15 cellular contexts compared by ENCODE assay signal in the genomic region with DNA sequence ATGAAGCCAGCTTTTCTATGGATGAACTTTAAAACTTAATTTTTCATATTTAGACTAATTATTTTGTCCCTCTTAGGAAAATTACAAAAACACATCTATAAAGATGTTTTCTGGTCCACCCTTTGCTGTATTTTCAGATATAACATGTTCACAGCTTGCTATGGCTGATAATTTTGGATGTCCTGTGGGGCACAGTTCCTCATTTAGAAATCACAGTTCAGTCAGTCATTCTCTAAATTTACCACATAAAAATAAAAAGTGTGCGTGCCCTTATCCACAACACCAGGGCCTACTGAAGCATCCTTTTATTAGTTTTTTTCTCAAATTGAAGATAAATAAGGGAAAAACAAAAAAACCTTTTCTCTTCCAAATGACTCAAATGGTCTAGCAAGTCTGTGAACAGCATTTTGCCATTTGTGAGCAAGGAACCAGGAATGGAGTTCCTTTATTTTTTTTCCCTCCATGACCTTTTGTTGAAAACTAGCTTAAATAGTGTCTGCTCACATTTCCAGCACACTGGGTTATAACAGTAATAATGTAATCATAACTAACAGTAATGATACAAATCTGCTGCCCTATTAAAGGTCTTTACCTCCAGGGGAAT.
DNase-seq lines count a peak whose midpoint lies in the region; ATAC-seq, FAIRE-seq and TF ChIP-seq lines count a peak whose summit lies in the region.
"Had no signal": no experiment of that assay in that cellular context is flagged by ENCODE, and none has a peak within 500 bp of the region (broad histone marks: within the 10 kb centered on the region; RNA-seq: fewer than 3 reads in every experiment).

No MANE protein-coding gene starts in this region.

- H3K36me3 Mint-ChIP-seq in activated T-helper 17 cell treated with anti-CD3 and anti-CD28 coated beads, Interleukin-2, amount 50 U/mL, for 72 hours (ENCODE audit: low read depth): peaks cover 43% of the 10 kb centered on the region

- H3K9me3 ChIP-seq in A549 (peaks cover 4% of the 10 kb centered on the region; the same call in 1 of the 3 replicates), left lung (no peaks in the 10 kb centered on the region)

- peak overlapping the region; percentile 16; the same call in 1 of the 3 replicates for H3K4me3 ChIP-seq in A549
- H3K4me3 ChIP-seq in left lung: no peak overlapping the region

- H3K9me3 Mint-ChIP-seq in activated T-helper 17 cell treated with anti-CD3 and anti-CD28 coated beads, Interleukin-2, amount 50 U/mL, for 72 hours: no peaks in the 10 kb centered on the region
- H3K9me3 Mint-ChIP-seq: activated naive CD4-positive, alpha-beta T cell treated with anti-CD3 and anti-CD28 coated beads, Interleukin-2, amount 50 U/mL, for 24 hours had no signal

- TF ChIP-seq EP300 in A549 (IDR thresholded peaks at IDR 0.05): no peak

- peak overlapping the region; percentile 45 for H3K27ac Mint-ChIP-seq in activated T-helper 17 cell treated with anti-CD3 and anti-CD28 coated beads, Interleukin-2, amount 50 U/mL, for 72 hours

- H3K27me3 Mint-ChIP-seq in activated T-helper 17 cell treated with anti-CD3 and anti-CD28 coated beads, Interleukin-2, amount 50 U/mL, for 72 hours: no peaks in the 10 kb centered on the region
- H3K27me3 Mint-ChIP-seq: activated naive CD4-positive, alpha-beta T cell treated with anti-CD3 and anti-CD28 coated beads, Interleukin-2, amount 50 U/mL, for 24 hours had no signal

- FAIRE-seq in A549 (lab: Jason Lieb, UNC): no peak
- FAIRE-seq: endothelial cell of umbilical vein, small intestine had no signal

- DNase-seq in A549 (ENCODE audit: low read depth in 1 of 2, low spot score in 1 of 2) (no peak), left lung (no peak), pons (ENCODE audit: low spot score) (no peak), RPMI8226 (no peak), 8988T (no peak), NCI-H1105 treated with DMSO at 0.1 percent for 48 hours (lab: John Stamatoyannopoulos, UW) (no peak)
- DNase-seq: activated CD4-positive, alpha-beta T cell treated with anti-CD3 and anti-CD28 coated beads for 1 hour; left ventricle myocardium superior; NCI-H1436 had no signal

- H3K27ac ChIP-seq in A549 (peak overlapping the region; percentile 93 to 94), left lung (peak overlapping the region; percentile 56 to 80)

- TF ChIP-seq POLR2A in A549 (IDR thresholded peaks at IDR 0.05; ENCODE audit: low read length): no peak

- ATAC-seq in A549 (peak; percentile 21 to 34; a peak in 4 of 6 replicates), GM19468 (IDR thresholded peaks at IDR 0.05; ENCODE audit: extremely low read depth, unreplicated experiment) (peak; percentile 49), left lung (no peak)
- no peak for ATAC-seq in activated T-helper 17 cell treated with anti-CD3 and anti-CD28 coated beads, Interleukin-2, amount 50 U/mL, for 72 hours (replicated peaks)
- ATAC-seq: left ventricle myocardium superior, Panc1 had no signal

- peaks cover 0 to 33% of the 10 kb centered on the region in 2 donors for H3K36me3 ChIP-seq in left lung

- no peak overlapping the region for H3K4me3 Mint-ChIP-seq in activated T-helper 17 cell treated with anti-CD3 and anti-CD28 coated beads, Interleukin-2, amount 50 U/mL, for 72 hours
- H3K4me3 Mint-ChIP-seq: activated naive CD4-positive, alpha-beta T cell treated with anti-CD3 and anti-CD28 coated beads, Interleukin-2, amount 50 U/mL, for 24 hours had no signal

- WGBS in A549 (ENCODE audit: missing lambda C conversion rate): 12% methylated on average over 1 of the region's 1 CpG

- H3K4me1 Mint-ChIP-seq in activated T-helper 17 cell treated with anti-CD3 and anti-CD28 coated beads, Interleukin-2, amount 50 U/mL, for 72 hours: peaks cover 28% of the 10 kb centered on the region

- TF ChIP-seq RAD21 in A549 (conservative IDR thresholded peaks at IDR 0.05 in 1 of 2, IDR thresholded peaks at IDR 0.05 in 1 of 2): no peak; a peak in 1 of 5 replicates

- CTCF ChIA-PET in A549 (lab: Yijun Ruan, JAX): interaction anchor here (0.9 to 4.4 kb wide), 14 partner anchors 10 to 138 kb away, joined by 3 to 23 read pairs (median 4); no protein-coding TSS in a partner anchor

- intact Hi-C loops in left lung (cut with DNase I): no loop called here

- H3K4me1 ChIP-seq in A549: peaks cover 100% of the 10 kb centered on the region
- H3K4me1 ChIP-seq in left lung: peaks cover 25 to 82% of the 10 kb centered on the region in 2 donors

- POLR2A ChIA-PET in A549 (lab: Yijun Ruan, JAX): interaction anchor here (0.9 to 1.6 kb wide), 5 partner anchors 62 to 93 kb away, joined by 3 to 5 read pairs (median 4); a partner anchor contains a TSS

- H3K27me3 ChIP-seq in left lung: no peaks in the 10 kb centered on the region

- H3K4me2 ChIP-seq in A549: peak overlapping the region; percentile 85

- TF ChIP-seq CTCF in A549 (IDR thresholded peaks at IDR 0.05): no peak
- no peak for TF ChIP-seq CTCF in left lung (IDR thresholded peaks at IDR 0.05)

TF ChIP-seq in A549, 52 proteins besides CTCF, POLR2A, EP300 and RAD21:
- TF ChIP-seq, protein P1, sequence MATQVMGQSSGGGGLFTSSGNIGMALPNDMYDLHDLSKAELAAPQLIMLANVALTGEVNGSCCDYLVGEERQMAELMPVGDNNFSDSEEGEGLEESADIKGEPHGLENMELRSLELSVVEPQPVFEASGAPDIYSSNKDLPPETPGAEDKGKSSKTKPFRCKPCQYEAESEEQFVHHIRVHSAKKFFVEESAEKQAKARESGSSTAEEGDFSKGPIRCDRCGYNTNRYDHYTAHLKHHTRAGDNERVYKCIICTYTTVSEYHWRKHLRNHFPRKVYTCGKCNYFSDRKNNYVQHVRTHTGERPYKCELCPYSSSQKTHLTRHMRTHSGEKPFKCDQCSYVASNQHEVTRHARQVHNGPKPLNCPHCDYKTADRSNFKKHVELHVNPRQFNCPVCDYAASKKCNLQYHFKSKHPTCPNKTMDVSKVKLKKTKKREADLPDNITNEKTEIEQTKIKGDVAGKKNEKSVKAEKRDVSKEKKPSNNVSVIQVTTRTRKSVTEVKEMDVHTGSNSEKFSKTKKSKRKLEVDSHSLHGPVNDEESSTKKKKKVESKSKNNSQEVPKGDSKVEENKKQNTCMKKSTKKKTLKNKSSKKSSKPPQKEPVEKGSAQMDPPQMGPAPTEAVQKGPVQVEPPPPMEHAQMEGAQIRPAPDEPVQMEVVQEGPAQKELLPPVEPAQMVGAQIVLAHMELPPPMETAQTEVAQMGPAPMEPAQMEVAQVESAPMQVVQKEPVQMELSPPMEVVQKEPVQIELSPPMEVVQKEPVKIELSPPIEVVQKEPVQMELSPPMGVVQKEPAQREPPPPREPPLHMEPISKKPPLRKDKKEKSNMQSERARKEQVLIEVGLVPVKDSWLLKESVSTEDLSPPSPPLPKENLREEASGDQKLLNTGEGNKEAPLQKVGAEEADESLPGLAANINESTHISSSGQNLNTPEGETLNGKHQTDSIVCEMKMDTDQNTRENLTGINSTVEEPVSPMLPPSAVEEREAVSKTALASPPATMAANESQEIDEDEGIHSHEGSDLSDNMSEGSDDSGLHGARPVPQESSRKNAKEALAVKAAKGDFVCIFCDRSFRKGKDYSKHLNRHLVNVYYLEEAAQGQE (IDR thresholded peaks at IDR 0.05): no peak
- TF ChIP-seq EHMT2 (IDR thresholded peaks at IDR 0.05; ENCODE audit: low read depth) (no peak), ZSCAN20 (CRISPR knock-in tag; IDR thresholded peaks at IDR 0.05) (no peak), RARB (CRISPR knock-in tag; IDR thresholded peaks at IDR 0.05) (no peak), JUN (IDR thresholded peaks at IDR 0.05) (no peak), HOXB5 (CRISPR knock-in tag; IDR thresholded peaks at IDR 0.05) (no peak), CBX2 (IDR thresholded peaks at IDR 0.05; ENCODE audit: borderline replicate concordance, low read depth) (no peak), HOXA7 (CRISPR knock-in tag; IDR thresholded peaks at IDR 0.05) (no peak), FOSB (CRISPR knock-in tag; IDR thresholded peaks at IDR 0.05) (no peak), NR3C1 (IDR thresholded peaks at IDR 0.05) (no peak), RFX5 (IDR thresholded peaks at IDR 0.05) (no peak), HDAC2 (IDR thresholded peaks at IDR 0.05) (no peak), CHD4 (IDR thresholded peaks at IDR 0.05; ENCODE audit: borderline replicate concordance) (no peak), ZNF302 (CRISPR knock-in tag; IDR thresholded peaks at IDR 0.05) (no peak)
- TF ChIP-seq, protein P2, sequence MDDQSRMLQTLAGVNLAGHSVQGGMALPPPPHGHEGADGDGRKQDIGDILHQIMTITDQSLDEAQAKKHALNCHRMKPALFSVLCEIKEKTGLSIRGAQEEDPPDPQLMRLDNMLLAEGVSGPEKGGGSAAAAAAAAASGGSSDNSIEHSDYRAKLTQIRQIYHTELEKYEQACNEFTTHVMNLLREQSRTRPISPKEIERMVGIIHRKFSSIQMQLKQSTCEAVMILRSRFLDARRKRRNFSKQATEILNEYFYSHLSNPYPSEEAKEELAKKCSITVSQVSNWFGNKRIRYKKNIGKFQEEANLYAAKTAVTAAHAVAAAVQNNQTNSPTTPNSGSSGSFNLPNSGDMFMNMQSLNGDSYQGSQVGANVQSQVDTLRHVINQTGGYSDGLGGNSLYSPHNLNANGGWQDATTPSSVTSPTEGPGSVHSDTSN (IDR thresholded peaks at IDR 0.05): no peak
- TF ChIP-seq, protein P3, sequence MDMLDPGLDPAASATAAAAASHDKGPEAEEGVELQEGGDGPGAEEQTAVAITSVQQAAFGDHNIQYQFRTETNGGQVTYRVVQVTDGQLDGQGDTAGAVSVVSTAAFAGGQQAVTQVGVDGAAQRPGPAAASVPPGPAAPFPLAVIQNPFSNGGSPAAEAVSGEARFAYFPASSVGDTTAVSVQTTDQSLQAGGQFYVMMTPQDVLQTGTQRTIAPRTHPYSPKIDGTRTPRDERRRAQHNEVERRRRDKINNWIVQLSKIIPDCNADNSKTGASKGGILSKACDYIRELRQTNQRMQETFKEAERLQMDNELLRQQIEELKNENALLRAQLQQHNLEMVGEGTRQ (IDR thresholded peaks at IDR 0.05): no peak

Comparison
In these comparisons a context has a peak if more than half of its experiments do, and no peak if none do; other contexts are left out.
1. ATAC-seq: peak in A549 (2 of 2) and GM19468 (single experiment); none in activated T-helper 17 cell treated with anti-CD3 and anti-CD28 coated beads, Interleukin-2, amount 50 U/mL, for 72 hours (single experiment) and left lung (single experiment).